In genomic region chr19:14089412-14089661, GRCh38 we compare ENCODE assay signal across 8 cellular contexts. TPM values are rescaled to one million over a fixed set of nuclear protein-coding genes. Genes with fewer than 3 reads are reported as not detected.
A peak's percentile ranks its signal among the peaks of the same experiment; 100 is the strongest.
DNase-seq lines count a peak whose midpoint lies in the region; ATAC-seq, FAIRE-seq and TF ChIP-seq lines count a peak whose summit lies in the region.

No MANE protein-coding gene starts in this region.

- H3K27ac ChIP-seq in right cardiac atrium (ENCODE audit: low read length): no peak overlapping the region

- H3K4me3 ChIP-seq in right cardiac atrium (ENCODE audit: low read length): peak overlapping the region; percentile 97

- peak; percentile 56 for DNase-seq in NCI-H82 (lab: John Stamatoyannopoulos, UW)
- no peak for DNase-seq in NCI-H82 treated with DMSO at 0.1 percent for 48 hours (lab: John Stamatoyannopoulos, UW; ENCODE audit: unreplicated experiment)
- no peak for DNase-seq in T-helper 2 cell treated with Interferon-gamma antibody and Interleukin-4, amounts not matched to agents 5 μg/mL and 100 μg/mL, for 36 hours (ENCODE audit: low spot score)
- no peak for DNase-seq in right cardiac atrium
- DNase-seq in GM12891 (ENCODE audit: insufficient read length, low spot score): no peak
- DNase-seq in middle frontal gyrus (ENCODE audit: extremely low spot score, low spot score): no peak
- no peak for DNase-seq in SIG-M5 treated with dmso at 0.1 percent for 504 hours (lab: John Stamatoyannopoulos, UW; ENCODE audit: unreplicated experiment)

- intact Hi-C loops in right cardiac atrium (cut with DNase I): no loop called here

- H3K9me3 Mint-ChIP-seq in T-helper 2 cell treated with Interferon-gamma antibody and Interleukin-4, amounts not matched to agents 5 μg/mL and 100 μg/mL, for 36 hours: peaks cover 8% of the 10 kb centered on the region
- H3K9me3 Mint-ChIP-seq in stimulated activated memory B cell treated with anti-CD40 and anti-IgM and Interleukin-4, amounts not matched to agents 10 μg/mL and 1 μg/mL and 100 μg/mL, for 72 hours: peaks cover 3% of the 10 kb centered on the region

- no peaks in the 10 kb centered on the region for H3K4me1 ChIP-seq in right cardiac atrium (ENCODE audit: control insufficient read depth, insufficient read depth, low read length)

- peaks cover 39% of the 10 kb centered on the region for H3K36me3 Mint-ChIP-seq in T-helper 2 cell treated with Interferon-gamma antibody and Interleukin-4, amounts not matched to agents 5 μg/mL and 100 μg/mL, for 36 hours (ENCODE audit: low read depth)
- peaks cover 20% of the 10 kb centered on the region for H3K36me3 Mint-ChIP-seq in stimulated activated memory B cell treated with anti-CD40 and anti-IgM and Interleukin-4, amounts not matched to agents 10 μg/mL and 1 μg/mL and 100 μg/mL, for 72 hours

- no peaks in the 10 kb centered on the region for H3K27me3 Mint-ChIP-seq in T-helper 2 cell treated with Interferon-gamma antibody and Interleukin-4, amounts not matched to agents 5 μg/mL and 100 μg/mL, for 36 hours (ENCODE audit: low read depth)
- no peaks in the 10 kb centered on the region for H3K27me3 Mint-ChIP-seq in stimulated activated memory B cell treated with anti-CD40 and anti-IgM and Interleukin-4, amounts not matched to agents 10 μg/mL and 1 μg/mL and 100 μg/mL, for 72 hours

- 12% methylated on average over 16 of the region's 16 CpGs for WGBS in right cardiac atrium

- H3K4me3 Mint-ChIP-seq in T-helper 2 cell treated with Interferon-gamma antibody and Interleukin-4, amounts not matched to agents 5 μg/mL and 100 μg/mL, for 36 hours: peak overlapping the region; percentile 81
- peak overlapping the region; percentile 73 for H3K4me3 Mint-ChIP-seq in stimulated activated memory B cell treated with anti-CD40 and anti-IgM and Interleukin-4, amounts not matched to agents 10 μg/mL and 1 μg/mL and 100 μg/mL, for 72 hours

- peaks cover 12% of the 10 kb centered on the region for H3K4me1 Mint-ChIP-seq in T-helper 2 cell treated with Interferon-gamma antibody and Interleukin-4, amounts not matched to agents 5 μg/mL and 100 μg/mL, for 36 hours (ENCODE audit: low read depth)
- peaks cover 18% of the 10 kb centered on the region for H3K4me1 Mint-ChIP-seq in stimulated activated memory B cell treated with anti-CD40 and anti-IgM and Interleukin-4, amounts not matched to agents 10 μg/mL and 1 μg/mL and 100 μg/mL, for 72 hours

- no peaks in the 10 kb centered on the region for H3K27me3 ChIP-seq in right cardiac atrium (ENCODE audit: control insufficient read depth, insufficient read depth)

- TF ChIP-seq POLR2A in GM12891 (IDR thresholded peaks at IDR 0.05; ENCODE audit: low read depth, low read length): no peak

- ATAC-seq in right cardiac atrium: no peak
- ATAC-seq in stimulated activated memory B cell treated with anti-CD40 and anti-IgM and Interleukin-4, amounts not matched to agents 10 μg/mL and 1 μg/mL and 100 μg/mL, for 72 hours: no peak

- H3K27ac Mint-ChIP-seq in T-helper 2 cell treated with Interferon-gamma antibody and Interleukin-4, amounts not matched to agents 5 μg/mL and 100 μg/mL, for 36 hours: peak overlapping the region; percentile 73
- peak overlapping the region; percentile 5 for H3K27ac Mint-ChIP-seq in stimulated activated memory B cell treated with anti-CD40 and anti-IgM and Interleukin-4, amounts not matched to agents 10 μg/mL and 1 μg/mL and 100 μg/mL, for 72 hours

- H3K9me3 ChIP-seq in right cardiac atrium (ENCODE audit: control insufficient read depth, low read length): no peaks in the 10 kb centered on the region

- FAIRE-seq in GM12891 (lab: Jason Lieb, UNC): no peak

TF ChIP-seq in GM12891, 5 proteins besides CTCF, POLR2A, EP300 and RAD21:
- TF ChIP-seq TAF1 (IDR thresholded peaks at IDR 0.05; ENCODE audit: low read depth, low read length): no peak
- no peak for TF ChIP-seq PAX5 (IDR thresholded peaks at IDR 0.05; ENCODE audit: insufficient read depth, low read length, severe bottlenecking)
- TF ChIP-seq SPI1 (IDR thresholded peaks at IDR 0.05; ENCODE audit: low read depth, low read length): no peak
- TF ChIP-seq POU2F2 (IDR thresholded peaks at IDR 0.05; ENCODE audit: low read depth, low read length): no peak
- no peak for TF ChIP-seq POLR2AphosphoS5 (IDR thresholded peaks at IDR 0.05; ENCODE audit: low read depth, low read length)

RNA-seq across cellular contexts. Expression of gene SAMD1, which starts 1.2 kb away (rescaled TPM):
- 10 to 100 TPM; 34.0 to 53.8 (median 42.5) TPM for total RNA-seq in right cardiac atrium
- polyA plus RNA-seq in right cardiac atrium: 32.2 TPM
- 20.3 TPM for polyA plus RNA-seq in GM12891 (2012; ENCODE audit: low read depth, missing spikeins)

RNA-seq across cellular contexts. Expression of gene C19orf67, which starts 3.8 kb away (rescaled TPM):
- total RNA-seq in right cardiac atrium: not detected
- not detected for polyA plus RNA-seq in right cardiac atrium
- 0.06 TPM for polyA plus RNA-seq in GM12891 (2012; ENCODE audit: low read depth, missing spikeins)

RNA-seq across cellular contexts. Expression of gene MISP3, which starts 16.8 kb away (rescaled TPM):
- 10 to 100 TPM in 1 of 4 donors, 1 to 10 TPM in 3; 6.4 to 10.3 (median 9.2) TPM for total RNA-seq in right cardiac atrium
- 11.1 TPM for polyA plus RNA-seq in right cardiac atrium
- 0.54 TPM for polyA plus RNA-seq in GM12891 (2012; ENCODE audit: low read depth, missing spikeins)

RNA-seq across cellular contexts. Expression of gene PALM3, which starts 27.5 kb away (rescaled TPM):
- under 1 TPM; 0.38 to 0.58 (median 0.48) TPM for total RNA-seq in right cardiac atrium
- 0.45 TPM for polyA plus RNA-seq in right cardiac atrium
- not detected for polyA plus RNA-seq in GM12891 (2012; ENCODE audit: low read depth, missing spikeins)

RNA-seq across cellular contexts. Expression of gene PRKACA, which starts 28.2 kb away (rescaled TPM):
- total RNA-seq in right cardiac atrium: 100 to 1,000 TPM; 351 to 412 (median 373) TPM
- polyA plus RNA-seq in right cardiac atrium: 256 TPM
- polyA plus RNA-seq in GM12891 (2012; ENCODE audit: low read depth, missing spikeins): 26.6 TPM
